Comparison of ENCODE assay signal across 11 cellular contexts in the genomic region with DNA sequence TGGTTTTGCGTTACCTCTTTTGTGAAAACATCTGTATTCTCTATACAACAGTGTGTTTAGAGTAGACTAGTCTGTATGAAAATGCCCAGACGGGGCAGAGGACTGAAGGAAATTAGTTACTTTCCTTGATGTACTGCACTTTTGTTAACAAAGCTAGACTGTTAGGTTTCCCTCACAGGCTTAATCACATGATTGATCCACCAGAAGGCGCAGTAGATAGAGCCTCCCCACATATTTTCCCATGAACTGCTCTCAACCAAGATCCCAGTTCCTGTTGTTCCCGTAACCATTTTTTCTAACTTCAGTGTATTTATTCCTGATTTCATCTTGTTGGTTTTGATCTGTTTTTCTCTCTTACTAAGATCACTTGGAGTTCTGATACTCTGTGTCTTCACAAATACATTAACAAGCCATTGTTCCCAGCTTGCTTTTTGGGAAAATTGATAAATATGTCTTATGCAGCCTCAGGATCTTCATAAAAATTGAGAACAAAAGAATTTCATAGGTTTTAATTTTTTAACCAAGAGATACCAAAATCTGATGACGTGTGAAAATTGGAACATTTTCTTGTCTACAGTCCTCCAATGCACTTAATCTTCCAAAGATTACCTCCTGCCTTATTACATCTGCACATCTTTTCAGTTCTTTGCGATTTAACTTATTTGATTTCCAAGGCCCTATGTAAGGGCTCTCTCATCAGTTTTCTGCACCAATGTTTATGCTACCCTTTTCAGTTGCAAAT. TPM values are rescaled to one million over a fixed set of nuclear protein-coding genes. Genes with fewer than 3 reads are reported as not detected.
A peak's percentile ranks its signal among the peaks of the same experiment; 100 is the strongest.
DNase-seq lines count a peak whose midpoint lies in the region; ATAC-seq and TF ChIP-seq lines count a peak whose summit lies in the region.
"Had no signal": no experiment of that assay in that cellular context is flagged by ENCODE, and none has a peak within 500 bp of the region (broad histone marks: within the 10 kb centered on the region; RNA-seq: fewer than 3 reads in every experiment).

No MANE protein-coding gene starts in this region.

- H3K4me3 Mint-ChIP-seq in CD8-positive, alpha-beta memory T cell = peak overlapping the region in 4 of 7 donors; percentile 11 to 90 (median 30)
- H3K4me3 Mint-ChIP-seq in natural killer cell treated with Interleukin-12 subunit alpha and Interleukin-12 subunit beta and Interleukin-15 and Interleukin-18, amount 100 ng/mL, for 72 hours = peak overlapping the region; percentile 1
- no peak overlapping the region for H3K4me3 Mint-ChIP-seq in activated CD8-positive, alpha-beta T cell treated with anti-CD3 and anti-CD28 coated beads, Interleukin-2, amount 10 ng/mL, durations not matched to agents 7 days and 5 days

- no peaks in the 10 kb centered on the region for H3F3A ChIP-seq in Loucy (ENCODE audit: low read depth)

- H3K27me3 ChIP-seq in CD8-positive, alpha-beta memory T cell (ENCODE audit: insufficient read depth, low read length, poor library complexity, severe bottlenecking) = no peaks in the 10 kb centered on the region
- no peaks in the 10 kb centered on the region for H3K27me3 ChIP-seq in Loucy (ENCODE audit: insufficient read depth, low read length, poor library complexity, severe bottlenecking)
- H3K27me3 ChIP-seq: spleen had no signal

- no peaks in the 10 kb centered on the region for H3K27me3 Mint-ChIP-seq in CD8-positive, alpha-beta memory T cell
- no peaks in the 10 kb centered on the region for H3K27me3 Mint-ChIP-seq in natural killer cell treated with Interleukin-12 subunit alpha and Interleukin-12 subunit beta and Interleukin-15 and Interleukin-18, amount 100 ng/mL, for 72 hours
- H3K27me3 Mint-ChIP-seq in activated CD8-positive, alpha-beta T cell treated with anti-CD3 and anti-CD28 coated beads, Interleukin-2, amount 10 ng/mL, durations not matched to agents 7 days and 5 days (ENCODE audit: low read depth) = no peaks in the 10 kb centered on the region

- peaks cover 38 to 47% (median 47%) of the 10 kb centered on the region in 3 donors for H3K4me1 Mint-ChIP-seq in CD8-positive, alpha-beta memory T cell
- peaks cover 17 to 22% of the 10 kb centered on the region in 2 donors for H3K4me1 Mint-ChIP-seq in natural killer cell treated with Interleukin-12 subunit alpha and Interleukin-12 subunit beta and Interleukin-15 and Interleukin-18, amount 100 ng/mL, for 72 hours (ENCODE audit: low read depth in 2 of 2)
- peaks cover 33% of the 10 kb centered on the region for H3K4me1 Mint-ChIP-seq in activated CD8-positive, alpha-beta T cell treated with anti-CD3 and anti-CD28 coated beads, Interleukin-2, amount 10 ng/mL, durations not matched to agents 7 days and 5 days (ENCODE audit: low read depth)

- peak overlapping the region in 3 of 8 donors; percentile 13 to 73 (median 38) for H3K27ac Mint-ChIP-seq in CD8-positive, alpha-beta memory T cell
- H3K27ac Mint-ChIP-seq in natural killer cell treated with Interleukin-12 subunit alpha and Interleukin-12 subunit beta and Interleukin-15 and Interleukin-18, amount 100 ng/mL, for 72 hours = no peak overlapping the region
- H3K27ac Mint-ChIP-seq in activated CD8-positive, alpha-beta T cell treated with anti-CD3 and anti-CD28 coated beads, Interleukin-2, amount 10 ng/mL, durations not matched to agents 7 days and 5 days = no peak overlapping the region

- H3K27ac ChIP-seq in CD8-positive, alpha-beta memory T cell (ENCODE audit: low read depth, low read length) = peak overlapping the region; percentile 73
- H3K27ac ChIP-seq: lower lobe of right lung, spleen had no signal

- peaks cover 8% of the 10 kb centered on the region for H3K4me1 ChIP-seq in CD8-positive, alpha-beta memory T cell (ENCODE audit: insufficient read depth, low read length)
- H3K4me1 ChIP-seq in Loucy (ENCODE audit: insufficient read depth, low read length, poor library complexity, severe bottlenecking) = peaks cover 10% of the 10 kb centered on the region

- peak overlapping the region; percentile 23 for H3K9ac ChIP-seq in Loucy (ENCODE audit: low read depth, low read length, poor library complexity, severe bottlenecking)

- no peaks in the 10 kb centered on the region for H4K20me1 ChIP-seq in Loucy (ENCODE audit: insufficient read depth, low read length, poor library complexity, severe bottlenecking)

- CTCF ChIA-PET in CD8-positive, alpha-beta memory T cell (lab: Charles Lee) = no interaction called here
- CTCF ChIA-PET in activated CD8-positive, alpha-beta T cell treated with anti-CD3 and anti-CD28 coated beads, Interleukin-2, amount 10 ng/mL, durations not matched to agents 7 days and 5 days (lab: Charles Lee) = interaction anchor here (0.8 to 1.8 kb wide), 3 partner anchors 8 to 23 kb away, joined by 3 to 4 read pairs (median 4); no protein-coding TSS in a partner anchor

- H3K9me3 ChIP-seq in CD8-positive, alpha-beta memory T cell (ENCODE audit: low read length) = no peaks in the 10 kb centered on the region
- H3K9me3 ChIP-seq in Loucy (ENCODE audit: insufficient read depth, low read depth, low read length) = no peaks in the 10 kb centered on the region
- H3K9me3 ChIP-seq: lower lobe of right lung, spleen had no signal

- H3K9me2 ChIP-seq in Loucy (replicated peaks; ENCODE audit: low read depth, low read length) = no peaks in the 10 kb centered on the region

- H3K4me3 ChIP-seq in CD8-positive, alpha-beta memory T cell (ENCODE audit: low read length) = no peak overlapping the region
- H3K4me3 ChIP-seq in Loucy (ENCODE audit: low read length, poor library complexity, severe bottlenecking) (peak overlapping the region; percentile 7), choroid plexus epithelial cell (ENCODE audit: low read depth, low read length) (no peak overlapping the region)
- H3K4me3 ChIP-seq: lower lobe of right lung, spleen had no signal

- no peak for DNase-seq in CD8-positive, alpha-beta memory T cell
- peak; percentile 48 for DNase-seq in choroid plexus epithelial cell (ENCODE audit: low read depth)
- DNase-seq in natural killer cell treated with Interleukin-12 subunit alpha and Interleukin-12 subunit beta and Interleukin-15 and Interleukin-18, amount 100 ng/mL, for 72 hours (ENCODE audit: low spot score) = no peak
- DNase-seq in activated CD8-positive, alpha-beta T cell treated with anti-CD3 and anti-CD28 coated beads, Interleukin-2, amount 10 ng/mL, durations not matched to agents 7 days and 5 days = no peak
- DNase-seq: DMS53, lower lobe of right lung, spleen had no signal

- no peak for ATAC-seq in natural killer cell treated with Interleukin-12 subunit alpha and Interleukin-12 subunit beta and Interleukin-15 and Interleukin-18, amount 100 ng/mL, for 72 hours
- ATAC-seq in GM18520 (IDR thresholded peaks at IDR 0.05; ENCODE audit: unreplicated experiment) (no peak), HG03469 (IDR thresholded peaks at IDR 0.05; ENCODE audit: unreplicated experiment) (no peak), HG03025 (IDR thresholded peaks at IDR 0.05; ENCODE audit: low FRiP score, unreplicated experiment) (no peak)
- no peak for ATAC-seq in activated CD8-positive, alpha-beta T cell treated with anti-CD3 and anti-CD28 coated beads, Interleukin-2, amount 10 ng/mL, durations not matched to agents 7 days and 5 days
- ATAC-seq: lower lobe of right lung had no signal

- H3K36me3 Mint-ChIP-seq in CD8-positive, alpha-beta memory T cell = peaks cover 0 to 37% (median 8%) of the 10 kb centered on the region in 3 donors
- peaks cover 10% of the 10 kb centered on the region for H3K36me3 Mint-ChIP-seq in natural killer cell treated with Interleukin-12 subunit alpha and Interleukin-12 subunit beta and Interleukin-15 and Interleukin-18, amount 100 ng/mL, for 72 hours
- H3K36me3 Mint-ChIP-seq in activated CD8-positive, alpha-beta T cell treated with anti-CD3 and anti-CD28 coated beads, Interleukin-2, amount 10 ng/mL, durations not matched to agents 7 days and 5 days (ENCODE audit: low read depth) = peaks cover 14% of the 10 kb centered on the region

- TF ChIP-seq CTCF in Loucy (conservative IDR thresholded peaks at IDR 0.05; ENCODE audit: low read length) (no peak), choroid plexus epithelial cell (conservative IDR thresholded peaks at IDR 0.05; ENCODE audit: low read depth, low read length) (no peak)

- H2AFZ ChIP-seq in Loucy (ENCODE audit: low read length) = no peak overlapping the region

- H3K79me2 ChIP-seq in Loucy (ENCODE audit: insufficient read depth, low read length) = peaks cover 38% of the 10 kb centered on the region

- peaks cover 7% of the 10 kb centered on the region for H3K36me3 ChIP-seq in CD8-positive, alpha-beta memory T cell (ENCODE audit: insufficient read depth, low read length)
- H3K36me3 ChIP-seq in Loucy (ENCODE audit: insufficient read depth, low read length) = peaks cover 9% of the 10 kb centered on the region; the same call in 1 of the 2 replicates

- H3K9me3 Mint-ChIP-seq in CD8-positive, alpha-beta memory T cell = no peaks in the 10 kb centered on the region
- H3K9me3 Mint-ChIP-seq in natural killer cell treated with Interleukin-12 subunit alpha and Interleukin-12 subunit beta and Interleukin-15 and Interleukin-18, amount 100 ng/mL, for 72 hours = no peaks in the 10 kb centered on the region
- H3K9me3 Mint-ChIP-seq in activated CD8-positive, alpha-beta T cell treated with anti-CD3 and anti-CD28 coated beads, Interleukin-2, amount 10 ng/mL, durations not matched to agents 7 days and 5 days (ENCODE audit: insufficient read depth) = no peaks in the 10 kb centered on the region

- peak overlapping the region; percentile 87 for H3K4me2 ChIP-seq in Loucy (ENCODE audit: low read depth, low read length, poor library complexity, severe bottlenecking)

- POLR2A ChIA-PET in CD8-positive, alpha-beta memory T cell (lab: Charles Lee) = no interaction called here
- POLR2A ChIA-PET in activated CD8-positive, alpha-beta T cell treated with anti-CD3 and anti-CD28 coated beads, Interleukin-2, amount 10 ng/mL, durations not matched to agents 7 days and 5 days (lab: Charles Lee) = interaction anchor here (1.0 to 4.0 kb wide), 2 partner anchors 8 to 239 kb away, joined by 3 to 12 read pairs; a partner anchor contains a TSS

RNA-seq across cellular contexts. Expression of a gene that starts 2.9 kb away (rescaled TPM):
- total RNA-seq in CD8-positive, alpha-beta memory T cell = 10 to 100 TPM; 86.5 to 89.9 TPM
- polyA plus RNA-seq in CD8-positive, alpha-beta memory T cell = 27.1 TPM
- 10 to 100 TPM; 58.9 to 66.4 TPM for total RNA-seq in natural killer cell treated with Interleukin-12 subunit alpha and Interleukin-12 subunit beta and Interleukin-15 and Interleukin-18, amount 100 ng/mL, for 72 hours
- 10 to 100 TPM; 55.7 to 58.4 TPM for total RNA-seq in activated CD8-positive, alpha-beta T cell treated with anti-CD3 and anti-CD28 coated beads, Interleukin-2, amount 10 ng/mL, durations not matched to agents 7 days and 5 days

RNA-seq across cellular contexts. Expression of a gene that starts 6.9 kb away (rescaled TPM):
- 100 to 1,000 TPM; 147 to 149 TPM for total RNA-seq in CD8-positive, alpha-beta memory T cell
- 65.7 TPM for polyA plus RNA-seq in CD8-positive, alpha-beta memory T cell
- total RNA-seq in natural killer cell treated with Interleukin-12 subunit alpha and Interleukin-12 subunit beta and Interleukin-15 and Interleukin-18, amount 100 ng/mL, for 72 hours = 100 to 1,000 TPM; 110 to 157 TPM
- 100 to 1,000 TPM; 126 to 132 TPM for total RNA-seq in activated CD8-positive, alpha-beta T cell treated with anti-CD3 and anti-CD28 coated beads, Interleukin-2, amount 10 ng/mL, durations not matched to agents 7 days and 5 days
